Comparison of ENCODE assay signal across 2 cellular contexts in the genomic region with DNA sequence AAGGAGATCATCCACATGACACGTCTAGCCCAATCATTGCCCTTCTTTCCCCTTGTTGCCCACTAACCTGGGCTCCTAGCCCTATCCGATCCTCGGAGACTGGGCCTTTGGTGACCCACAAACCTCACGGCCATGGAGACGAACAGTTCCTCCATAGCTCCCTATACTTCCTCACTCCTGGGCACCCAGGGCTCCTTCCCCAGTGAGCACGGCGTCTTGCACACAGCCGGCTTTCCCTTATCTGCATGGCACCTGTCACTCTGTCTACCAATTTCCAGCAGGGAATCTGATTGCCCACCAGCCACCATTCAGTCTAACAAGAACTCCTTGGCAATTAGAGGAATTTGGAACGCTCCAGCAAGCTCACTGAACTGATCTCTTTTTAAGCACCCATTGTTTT.
TF ChIP-seq lines count a peak whose summit lies in the region.

No MANE protein-coding gene starts in this region.

TF ChIP-seq in HepG2, 621 proteins besides CTCF, POLR2A, EP300 and RAD21:
- no peak for TF ChIP-seq ZNF432 (CRISPR knock-in tag; IDR thresholded peaks at IDR 0.05; ENCODE audit: borderline replicate concordance)
- TF ChIP-seq RELA (CRISPR knock-in tag; IDR thresholded peaks at IDR 0.05): no peak
- TF ChIP-seq, protein P1, sequence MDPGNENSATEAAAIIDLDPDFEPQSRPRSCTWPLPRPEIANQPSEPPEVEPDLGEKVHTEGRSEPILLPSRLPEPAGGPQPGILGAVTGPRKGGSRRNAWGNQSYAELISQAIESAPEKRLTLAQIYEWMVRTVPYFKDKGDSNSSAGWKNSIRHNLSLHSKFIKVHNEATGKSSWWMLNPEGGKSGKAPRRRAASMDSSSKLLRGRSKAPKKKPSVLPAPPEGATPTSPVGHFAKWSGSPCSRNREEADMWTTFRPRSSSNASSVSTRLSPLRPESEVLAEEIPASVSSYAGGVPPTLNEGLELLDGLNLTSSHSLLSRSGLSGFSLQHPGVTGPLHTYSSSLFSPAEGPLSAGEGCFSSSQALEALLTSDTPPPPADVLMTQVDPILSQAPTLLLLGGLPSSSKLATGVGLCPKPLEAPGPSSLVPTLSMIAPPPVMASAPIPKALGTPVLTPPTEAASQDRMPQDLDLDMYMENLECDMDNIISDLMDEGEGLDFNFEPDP (CRISPR knock-in tag; conservative IDR thresholded peaks at IDR 0.05): no peak
- TF ChIP-seq, protein P2, sequence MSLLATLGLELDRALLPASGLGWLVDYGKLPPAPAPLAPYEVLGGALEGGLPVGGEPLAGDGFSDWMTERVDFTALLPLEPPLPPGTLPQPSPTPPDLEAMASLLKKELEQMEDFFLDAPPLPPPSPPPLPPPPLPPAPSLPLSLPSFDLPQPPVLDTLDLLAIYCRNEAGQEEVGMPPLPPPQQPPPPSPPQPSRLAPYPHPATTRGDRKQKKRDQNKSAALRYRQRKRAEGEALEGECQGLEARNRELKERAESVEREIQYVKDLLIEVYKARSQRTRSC (CRISPR knock-in tag; IDR thresholded peaks at IDR 0.05; ENCODE audit: low read depth): no peak
- no peak for TF ChIP-seq BCL6 (CRISPR knock-in tag; IDR thresholded peaks at IDR 0.05)
- TF ChIP-seq ZBTB38 (CRISPR knock-in tag; IDR thresholded peaks at IDR 0.05): no peak
- no peak for TF ChIP-seq BORCS8-MEF2B (CRISPR knock-in tag; IDR thresholded peaks at IDR 0.05)
- TF ChIP-seq HCFC1 (IDR thresholded peaks at IDR 0.05; ENCODE audit: low read depth, low read length): no peak
- no peak for TF ChIP-seq ZSCAN12 (CRISPR knock-in tag; IDR thresholded peaks at IDR 0.05)
- TF ChIP-seq, protein P3, sequence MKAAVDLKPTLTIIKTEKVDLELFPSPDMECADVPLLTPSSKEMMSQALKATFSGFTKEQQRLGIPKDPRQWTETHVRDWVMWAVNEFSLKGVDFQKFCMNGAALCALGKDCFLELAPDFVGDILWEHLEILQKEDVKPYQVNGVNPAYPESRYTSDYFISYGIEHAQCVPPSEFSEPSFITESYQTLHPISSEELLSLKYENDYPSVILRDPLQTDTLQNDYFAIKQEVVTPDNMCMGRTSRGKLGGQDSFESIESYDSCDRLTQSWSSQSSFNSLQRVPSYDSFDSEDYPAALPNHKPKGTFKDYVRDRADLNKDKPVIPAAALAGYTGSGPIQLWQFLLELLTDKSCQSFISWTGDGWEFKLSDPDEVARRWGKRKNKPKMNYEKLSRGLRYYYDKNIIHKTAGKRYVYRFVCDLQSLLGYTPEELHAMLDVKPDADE (CRISPR knock-in tag; IDR thresholded peaks at IDR 0.05): no peak

TF ChIP-seq in neural cell, 6 proteins besides CTCF, POLR2A, EP300 and RAD21:
- no peak for TF ChIP-seq POLR2AphosphoS5 (IDR thresholded peaks at IDR 0.05)
- TF ChIP-seq, protein P4, sequence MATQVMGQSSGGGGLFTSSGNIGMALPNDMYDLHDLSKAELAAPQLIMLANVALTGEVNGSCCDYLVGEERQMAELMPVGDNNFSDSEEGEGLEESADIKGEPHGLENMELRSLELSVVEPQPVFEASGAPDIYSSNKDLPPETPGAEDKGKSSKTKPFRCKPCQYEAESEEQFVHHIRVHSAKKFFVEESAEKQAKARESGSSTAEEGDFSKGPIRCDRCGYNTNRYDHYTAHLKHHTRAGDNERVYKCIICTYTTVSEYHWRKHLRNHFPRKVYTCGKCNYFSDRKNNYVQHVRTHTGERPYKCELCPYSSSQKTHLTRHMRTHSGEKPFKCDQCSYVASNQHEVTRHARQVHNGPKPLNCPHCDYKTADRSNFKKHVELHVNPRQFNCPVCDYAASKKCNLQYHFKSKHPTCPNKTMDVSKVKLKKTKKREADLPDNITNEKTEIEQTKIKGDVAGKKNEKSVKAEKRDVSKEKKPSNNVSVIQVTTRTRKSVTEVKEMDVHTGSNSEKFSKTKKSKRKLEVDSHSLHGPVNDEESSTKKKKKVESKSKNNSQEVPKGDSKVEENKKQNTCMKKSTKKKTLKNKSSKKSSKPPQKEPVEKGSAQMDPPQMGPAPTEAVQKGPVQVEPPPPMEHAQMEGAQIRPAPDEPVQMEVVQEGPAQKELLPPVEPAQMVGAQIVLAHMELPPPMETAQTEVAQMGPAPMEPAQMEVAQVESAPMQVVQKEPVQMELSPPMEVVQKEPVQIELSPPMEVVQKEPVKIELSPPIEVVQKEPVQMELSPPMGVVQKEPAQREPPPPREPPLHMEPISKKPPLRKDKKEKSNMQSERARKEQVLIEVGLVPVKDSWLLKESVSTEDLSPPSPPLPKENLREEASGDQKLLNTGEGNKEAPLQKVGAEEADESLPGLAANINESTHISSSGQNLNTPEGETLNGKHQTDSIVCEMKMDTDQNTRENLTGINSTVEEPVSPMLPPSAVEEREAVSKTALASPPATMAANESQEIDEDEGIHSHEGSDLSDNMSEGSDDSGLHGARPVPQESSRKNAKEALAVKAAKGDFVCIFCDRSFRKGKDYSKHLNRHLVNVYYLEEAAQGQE (IDR thresholded peaks at IDR 0.05; ENCODE audit: borderline replicate concordance): no peak
- no peak for TF ChIP-seq EZH2 (IDR thresholded peaks at IDR 0.05; ENCODE audit: borderline replicate concordance, insufficient read depth, low read length, poor library complexity, severe bottlenecking)
- no peak for TF ChIP-seq SMC3 (conservative IDR thresholded peaks at IDR 0.05; ENCODE audit: poor library complexity)
- no peak for TF ChIP-seq TAF1 (IDR thresholded peaks at IDR 0.05; ENCODE audit: low read depth)
- TF ChIP-seq MXI1 (conservative IDR thresholded peaks at IDR 0.05; ENCODE audit: poor library complexity, severe bottlenecking): no peak
